ENCODE assay signal across 13 cellular contexts in the genomic region with DNA sequence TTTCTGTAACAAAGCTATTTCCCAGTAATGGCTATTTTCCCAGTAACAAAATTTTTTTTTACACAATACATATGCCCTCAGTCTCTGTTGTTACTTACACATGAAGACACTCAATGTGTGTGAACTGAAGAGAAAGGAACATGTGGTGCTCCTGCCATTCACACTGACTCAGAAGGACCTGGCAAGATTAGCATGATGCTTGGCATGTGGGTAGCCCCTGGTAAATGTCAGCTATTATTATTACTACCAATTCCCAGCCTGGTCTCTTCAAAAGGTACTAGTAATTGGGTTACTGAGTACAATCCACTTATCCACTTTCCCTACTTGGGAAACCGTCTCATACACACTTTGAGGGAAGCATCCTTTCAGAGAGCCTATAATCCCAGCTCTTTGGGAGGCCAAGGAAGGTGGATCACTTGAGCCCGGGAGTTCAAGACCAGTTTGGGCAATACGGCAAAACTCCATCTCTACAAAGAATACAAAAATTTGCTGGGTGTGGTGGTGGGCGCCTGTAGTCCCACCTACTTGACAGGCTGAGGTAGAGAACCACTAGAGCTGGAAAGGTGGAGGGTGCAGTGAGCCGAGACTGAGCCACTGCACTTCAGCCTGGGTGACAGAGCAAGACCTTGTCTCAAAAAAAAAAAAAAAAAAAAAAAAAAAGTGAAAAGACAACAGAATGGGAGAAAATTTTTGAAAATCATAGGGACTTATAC. TPM values are rescaled to one million over a fixed set of nuclear protein-coding genes. Genes with fewer than 3 reads are reported as not detected.
A peak's percentile ranks its signal among the peaks of the same experiment; 100 is the strongest.
DNase-seq lines count a peak whose midpoint lies in the region; ATAC-seq and TF ChIP-seq lines count a peak whose summit lies in the region.
"Had no signal": no experiment of that assay in that cellular context is flagged by ENCODE, and none has a peak within 500 bp of the region (broad histone marks: within the 10 kb centered on the region; RNA-seq: fewer than 3 reads in every experiment).

No MANE protein-coding gene starts in this region.

- WGBS in H9 (ENCODE audit: extremely low coverage, insufficient read length, low lambda C conversion rate) = no CpG with 5 or more reads among the region's 5 CpGs

- no peak overlapping the region for H4K5ac ChIP-seq in H9 (ENCODE audit: insufficient read length, low read depth, low read length)

- no peaks in the 10 kb centered on the region for H3K9me3 ChIP-seq in H9 (ENCODE audit: control insufficient read depth, low read depth, low read length)
- H3K9me3 ChIP-seq: Caco-2, esophagus squamous epithelium had no signal

- ATAC-seq in activated T-cell treated with anti-CD3 and anti-CD28 coated beads, Interleukin-2, amount 50 U/mL, for 72 hours (replicated peaks in 1 of 2) = peak; percentile 22 to 49
- ATAC-seq in stimulated activated naive B cell treated with anti-CD40 and anti-IgM and Interleukin-4, amounts not matched to agents 10 μg/mL and 1 μg/mL and 100 μg/mL, for 72 hours (replicated peaks) = peak; percentile 78 to 83

- H4K91ac ChIP-seq in H9 (ENCODE audit: insufficient read length, low read depth, low read length) = no peak overlapping the region

- no peak overlapping the region for H3K18ac ChIP-seq in H9 (ENCODE audit: insufficient read length, low read depth, low read length)

- H2AFZ ChIP-seq in H9 (ENCODE audit: low read length) = no peak overlapping the region

- H3K36me3 Mint-ChIP-seq in activated T-cell treated with anti-CD3 and anti-CD28 coated beads, Interleukin-2, amount 50 U/mL, for 72 hours (ENCODE audit: insufficient read depth in 2 of 2) = peaks cover 15 to 37% of the 10 kb centered on the region in 2 donors
- H3K36me3 Mint-ChIP-seq in H9 (ENCODE audit: insufficient read depth in 1 of 3, low read depth in 3 of 3) = peaks cover 72 to 94% (median 90%) of the 10 kb centered on the region in 3 experiments
- H3K36me3 Mint-ChIP-seq in activated T-helper 2 cell treated with anti-CD3 and anti-CD28 coated beads, Interferon-gamma antibody, Interleukin-2, Interleukin-4, amounts not matched to agents 10 μg/mL and 5 μg/mL and 100 μg/mL, durations not matched to agents 14 hours and 24 hours and 36 hours (ENCODE audit: low read depth) = peaks cover 81% of the 10 kb centered on the region
- H3K36me3 Mint-ChIP-seq in stimulated activated naive B cell treated with anti-CD40 and anti-IgM and Interleukin-4, amounts not matched to agents 10 μg/mL and 1 μg/mL and 100 μg/mL, for 72 hours = peaks cover 26 to 53% of the 10 kb centered on the region in 2 donors

- no peak overlapping the region for H2BK5ac ChIP-seq in H9 (ENCODE audit: insufficient read length, low read length)

- no peak for DNase-seq in activated T-cell treated with anti-CD3 and anti-CD28 coated beads, Interleukin-2, amount 50 U/mL, for 72 hours
- DNase-seq in activated T-cell treated with anti-CD3 and anti-CD28 coated beads for 4 hours (no peak), H9 (no peak), foreskin fibroblast (no peak), medulla oblongata (ENCODE audit: extremely low spot score) (no peak), cerebellum (ENCODE audit: low spot score) (no peak)
- DNase-seq in activated T-helper 2 cell treated with anti-CD3 and anti-CD28 coated beads, Interferon-gamma antibody, Interleukin-2, Interleukin-4, amounts not matched to agents 10 μg/mL and 5 μg/mL and 100 μg/mL, durations not matched to agents 14 hours and 24 hours and 36 hours (ENCODE audit: low spot score) = no peak
- no peak for DNase-seq in stimulated activated naive B cell treated with anti-CD40 and anti-IgM and Interleukin-4, amounts not matched to agents 10 μg/mL and 1 μg/mL and 100 μg/mL, for 72 hours
- DNase-seq: Caco-2, esophagus squamous epithelium, KG1, NCI-H1436 treated with DMSO at 0.1 percent for 48 hours, NCI-H510A treated with DMSO at 0.1 percent for 48 hours had no signal

- no peaks in the 10 kb centered on the region for H3K23me2 ChIP-seq in H9 (ENCODE audit: insufficient read length, low read depth, low read length, poor library complexity, severe bottlenecking)

- no peak for TF ChIP-seq CTCF in H9 (conservative IDR thresholded peaks at IDR 0.05)
- TF ChIP-seq CTCF in foreskin fibroblast (IDR thresholded peaks at IDR 0.05; ENCODE audit: low read depth, low read length) = no peak

- intact Hi-C loops in activated T-helper 2 cell treated with anti-CD3 and anti-CD28 coated beads, Interferon-gamma antibody, Interleukin-2, Interleukin-4, amounts not matched to agents 10 μg/mL and 5 μg/mL and 100 μg/mL, durations not matched to agents 14 hours and 24 hours and 36 hours (cut with micrococcal nuclease) = loop anchor here (2.0 to 10.0 kb wide), 2 partner anchors 15 to 141 kb away; a partner anchor contains a TSS

- H4K20me1 ChIP-seq in H9 (ENCODE audit: control insufficient read depth, insufficient read depth, insufficient read length) = no peaks in the 10 kb centered on the region

- H3K4me3 ChIP-seq in foreskin fibroblast (ENCODE audit: low read depth in 1 of 2, low read length in 2 of 2) = no peak overlapping the region
- H3K4me3 ChIP-seq: esophagus squamous epithelium had no signal

- H3K79me1 ChIP-seq in H9 (ENCODE audit: insufficient read depth, low read depth, low read length, poor library complexity, severe bottlenecking) = peaks cover 7% of the 10 kb centered on the region

- H3K9me3 Mint-ChIP-seq in activated T-cell treated with anti-CD3 and anti-CD28 coated beads, Interleukin-2, amount 50 U/mL, for 72 hours = no peaks in the 10 kb centered on the region
- H3K9me3 Mint-ChIP-seq in H9 = peaks cover 3% of the 10 kb centered on the region in 2 experiments; a peak in 3 of 5 replicates
- peaks cover 3% of the 10 kb centered on the region for H3K9me3 Mint-ChIP-seq in activated T-helper 2 cell treated with anti-CD3 and anti-CD28 coated beads, Interferon-gamma antibody, Interleukin-2, Interleukin-4, amounts not matched to agents 10 μg/mL and 5 μg/mL and 100 μg/mL, durations not matched to agents 14 hours and 24 hours and 36 hours
- peaks cover 0 to 5% of the 10 kb centered on the region in 2 donors for H3K9me3 Mint-ChIP-seq in stimulated activated naive B cell treated with anti-CD40 and anti-IgM and Interleukin-4, amounts not matched to agents 10 μg/mL and 1 μg/mL and 100 μg/mL, for 72 hours

- no peaks in the 10 kb centered on the region for H3K27me3 ChIP-seq in H9 (ENCODE audit: insufficient read depth, low read length)
- H3K27me3 ChIP-seq: esophagus squamous epithelium had no signal

- H3K27ac Mint-ChIP-seq in activated T-cell treated with anti-CD3 and anti-CD28 coated beads, Interleukin-2, amount 50 U/mL, for 72 hours = peak overlapping the region; percentile 46
- peak overlapping the region in 2 of 3 experiments; percentile 53 to 76; a peak in 3 of 7 replicates for H3K27ac Mint-ChIP-seq in H9
- peak overlapping the region; percentile 72 for H3K27ac Mint-ChIP-seq in activated T-helper 2 cell treated with anti-CD3 and anti-CD28 coated beads, Interferon-gamma antibody, Interleukin-2, Interleukin-4, amounts not matched to agents 10 μg/mL and 5 μg/mL and 100 μg/mL, durations not matched to agents 14 hours and 24 hours and 36 hours
- H3K27ac Mint-ChIP-seq in stimulated activated naive B cell treated with anti-CD40 and anti-IgM and Interleukin-4, amounts not matched to agents 10 μg/mL and 1 μg/mL and 100 μg/mL, for 72 hours = peak overlapping the region; percentile 65

- H3K27ac ChIP-seq in H9 (ENCODE audit: insufficient read length, low read depth, low read length) = no peak overlapping the region
- H3K27ac ChIP-seq: esophagus squamous epithelium had no signal

- peak overlapping the region in 1 of 2 donors; percentile 46 for H3K4me3 Mint-ChIP-seq in activated T-cell treated with anti-CD3 and anti-CD28 coated beads, Interleukin-2, amount 50 U/mL, for 72 hours
- H3K4me3 Mint-ChIP-seq in H9 = no peak overlapping the region
- H3K4me3 Mint-ChIP-seq in activated T-helper 2 cell treated with anti-CD3 and anti-CD28 coated beads, Interferon-gamma antibody, Interleukin-2, Interleukin-4, amounts not matched to agents 10 μg/mL and 5 μg/mL and 100 μg/mL, durations not matched to agents 14 hours and 24 hours and 36 hours (ENCODE audit: low read depth) = no peak overlapping the region
- H3K4me3 Mint-ChIP-seq in stimulated activated naive B cell treated with anti-CD40 and anti-IgM and Interleukin-4, amounts not matched to agents 10 μg/mL and 1 μg/mL and 100 μg/mL, for 72 hours = peak overlapping the region in 1 of 2 donors; percentile 41

- H3K56ac ChIP-seq in H9 (ENCODE audit: insufficient read length, low read depth, low read length) = no peak overlapping the region

- H3K23ac ChIP-seq in H9 (ENCODE audit: insufficient read length, low read depth, low read length) = no peak overlapping the region

- H3K4ac ChIP-seq in H9 (ENCODE audit: low read depth, low read length) = no peak overlapping the region

- H3K4me1 ChIP-seq in H9 (ENCODE audit: insufficient read depth, low read length) = no peaks in the 10 kb centered on the region
- H3K4me1 ChIP-seq: Caco-2, esophagus squamous epithelium had no signal

- H3K79me2 ChIP-seq in H9 (ENCODE audit: insufficient read depth, low read length) = peaks cover 13% of the 10 kb centered on the region; the same call in 1 of the 2 replicates

- no peak overlapping the region for H2AK5ac ChIP-seq in H9 (ENCODE audit: insufficient read length, low read length)

- no peak overlapping the region for H4K8ac ChIP-seq in H9 (replicated peaks; ENCODE audit: insufficient read length, low read depth, low read length)

- peaks cover 73% of the 10 kb centered on the region for H3K4me1 Mint-ChIP-seq in activated T-cell treated with anti-CD3 and anti-CD28 coated beads, Interleukin-2, amount 50 U/mL, for 72 hours (ENCODE audit: low read depth)
- peaks cover 4 to 5% of the 10 kb centered on the region in 2 experiments; a peak in 2 of 4 replicates for H3K4me1 Mint-ChIP-seq in H9
- peaks cover 51% of the 10 kb centered on the region for H3K4me1 Mint-ChIP-seq in activated T-helper 2 cell treated with anti-CD3 and anti-CD28 coated beads, Interferon-gamma antibody, Interleukin-2, Interleukin-4, amounts not matched to agents 10 μg/mL and 5 μg/mL and 100 μg/mL, durations not matched to agents 14 hours and 24 hours and 36 hours (ENCODE audit: low read depth)
- peaks cover 8 to 19% of the 10 kb centered on the region in 2 donors for H3K4me1 Mint-ChIP-seq in stimulated activated naive B cell treated with anti-CD40 and anti-IgM and Interleukin-4, amounts not matched to agents 10 μg/mL and 1 μg/mL and 100 μg/mL, for 72 hours

- no peak overlapping the region for H2BK15ac ChIP-seq in H9 (ENCODE audit: low read depth, low read length)

- H2BK20ac ChIP-seq in H9 (ENCODE audit: low read depth, low read length, poor library complexity, severe bottlenecking) = no peak overlapping the region

- no peak overlapping the region for H3K9ac ChIP-seq in H9 (ENCODE audit: extremely low read depth, insufficient read length, low read length)

- H3K27me3 Mint-ChIP-seq in activated T-cell treated with anti-CD3 and anti-CD28 coated beads, Interleukin-2, amount 50 U/mL, for 72 hours (ENCODE audit: low read depth) = peaks cover 8% of the 10 kb centered on the region
- H3K27me3 Mint-ChIP-seq in H9 (ENCODE audit: low read depth) = no peaks in the 10 kb centered on the region
- H3K27me3 Mint-ChIP-seq in activated T-helper 2 cell treated with anti-CD3 and anti-CD28 coated beads, Interferon-gamma antibody, Interleukin-2, Interleukin-4, amounts not matched to agents 10 μg/mL and 5 μg/mL and 100 μg/mL, durations not matched to agents 14 hours and 24 hours and 36 hours (ENCODE audit: low read depth) = no peaks in the 10 kb centered on the region
- H3K27me3 Mint-ChIP-seq in stimulated activated naive B cell treated with anti-CD40 and anti-IgM and Interleukin-4, amounts not matched to agents 10 μg/mL and 1 μg/mL and 100 μg/mL, for 72 hours = no peaks in the 10 kb centered on the region

- no peak overlapping the region for H3K14ac ChIP-seq in H9 (ENCODE audit: insufficient read depth, low read length)

- no peak overlapping the region for H3T11ph ChIP-seq in H9 (ENCODE audit: low read length)

- no peak overlapping the region for H2BK12ac ChIP-seq in H9 (ENCODE audit: insufficient read length, low read depth, low read length)

- H2BK120ac ChIP-seq in H9 (ENCODE audit: low read depth, low read length, poor library complexity, severe bottlenecking) = no peak overlapping the region

- no peak overlapping the region for H3K4me2 ChIP-seq in H9 (ENCODE audit: insufficient read depth, insufficient read length, low read length)

RNA-seq across cellular contexts. Expression of a gene that starts 14.6 kb away (rescaled TPM):
- total RNA-seq in activated T-cell treated with anti-CD3 and anti-CD28 coated beads, Interleukin-2, amount 50 U/mL, for 72 hours = 100 to 1,000 TPM; 234 to 265 TPM
- total RNA-seq in H9 (2021) = 239 and 249 TPM in 2 replicates
- 163 and 164 TPM in 2 replicates for total RNA-seq in activated T-helper 2 cell treated with anti-CD3 and anti-CD28 coated beads, Interferon-gamma antibody, Interleukin-2, Interleukin-4, amounts not matched to agents 10 μg/mL and 5 μg/mL and 100 μg/mL, durations not matched to agents 14 hours and 24 hours and 36 hours
- total RNA-seq in cerebellum = 64.2 TPM
